10 cellular contexts compared by ENCODE assay signal in genomic region chr11:47220401-47220821, GRCh38. TPM values are rescaled to one million over a fixed set of nuclear protein-coding genes. Genes with fewer than 3 reads are reported as not detected.
DNase-seq lines count a peak whose midpoint lies in the region.
"Had no signal": no experiment of that assay in that cellular context is flagged by ENCODE, and none has a peak within 500 bp of the region (broad histone marks: within the 10 kb centered on the region; RNA-seq: fewer than 3 reads in every experiment).

No MANE protein-coding gene starts in this region.

- no peaks in the 10 kb centered on the region for H3K9me3 Mint-ChIP-seq in activated naive CD8-positive, alpha-beta T cell (ENCODE audit: low read depth)

- H3K27ac Mint-ChIP-seq in activated naive CD8-positive, alpha-beta T cell = peak overlapping the region; percentile 91

- peak overlapping the region; percentile 28 for H3K4me3 Mint-ChIP-seq in activated naive CD8-positive, alpha-beta T cell

- H3K4me1 Mint-ChIP-seq in activated naive CD8-positive, alpha-beta T cell (ENCODE audit: low read depth) = peaks cover 58% of the 10 kb centered on the region

- H3K27me3 Mint-ChIP-seq in activated naive CD8-positive, alpha-beta T cell = no peaks in the 10 kb centered on the region

- H3K36me3 Mint-ChIP-seq in activated naive CD8-positive, alpha-beta T cell = peaks cover 26% of the 10 kb centered on the region

- DNase-seq in AG08395 (ENCODE audit: low spot score) = peak; percentile 21
- DNase-seq in HCEC 1CT = peak; percentile 80
- DNase-seq in kidney tubule cell (ENCODE audit: low spot score) = peak; percentile 63
- DNase-seq in stimulated activated CD4-positive, alpha-beta T cell treated with anti-CD3 and anti-CD28 coated beads, Interleukin-15, amount 100 ng/mL, for 24 hours = no peak
- DNase-seq in occipital lobe (lab: John Stamatoyannopoulos, UW) = no peak
- DNase-seq in NCI-H748 (lab: John Stamatoyannopoulos, UW; ENCODE audit: unreplicated experiment) = no peak
- DNase-seq in 8988T = no peak
- DNase-seq: midbrain, upper lobe of left lung had no signal

RNA-seq across cellular contexts. Expression of gene DDB2, which starts 5.6 kb away (rescaled TPM):
- 5.5 TPM for total RNA-seq in occipital lobe

RNA-seq across cellular contexts. Expression of gene ACP2, which starts 28.2 kb away (rescaled TPM):
- total RNA-seq in occipital lobe = 28.1 TPM

RNA-seq across cellular contexts. Expression of gene PACSIN3, which starts 34.2 kb away (rescaled TPM):
- 3.9 TPM for total RNA-seq in occipital lobe

RNA-seq across cellular contexts. Expression of gene NR1H3, which starts 37.4 kb away (rescaled TPM):
- 8.1 TPM for total RNA-seq in occipital lobe

RNA-seq across cellular contexts. Expression of gene ARFGAP2, which starts 43.7 kb away (rescaled TPM):
- 110 TPM for total RNA-seq in occipital lobe

Comparison
In these comparisons a context has a peak if more than half of its experiments do, and no peak if none do; other contexts are left out.
1. DNase-seq: peak in AG08395 (single experiment), HCEC 1CT (single experiment) and kidney tubule cell (single experiment); none in stimulated activated CD4-positive, alpha-beta T cell treated with anti-CD3 and anti-CD28 coated beads, Interleukin-15, amount 100 ng/mL, for 24 hours (single experiment), occipital lobe (single experiment), NCI-H748 (single experiment) and 8988T (single experiment).